Comparison of ENCODE assay signal across 16 cellular contexts in genomic region chr7:23700058-23700457, GRCh38. TPM values are rescaled to one million over a fixed set of nuclear protein-coding genes. Genes with fewer than 3 reads are reported as not detected.
"Had no signal": no experiment of that assay in that cellular context is flagged by ENCODE, and none has a peak within 500 bp of the region (broad histone marks: within the 10 kb centered on the region; RNA-seq: fewer than 3 reads in every experiment).

No MANE protein-coding gene starts in this region.

- DNase-seq: activated CD4-positive, alpha-beta T cell treated with anti-CD3 and anti-CD28 coated beads for 36 hours; activated CD8-positive, alpha-beta memory T cell treated with anti-CD3 and anti-CD28 coated beads, Interleukin-2, amount 50 U/mL, for 4 hours; activated CD8-positive, alpha-beta T cell treated with anti-CD3 and anti-CD28 coated beads for 36 hours; activated naive CD8-positive, alpha-beta T cell treated with anti-CD3 and anti-CD28 coated beads, Interleukin-2, amount 10 ng/mL, durations not matched to agents 7 days and 5 days; activated T-cell treated with anti-CD3 and anti-CD28 coated beads, Interleukin-2, amount 50 U/mL, for 72 hours; aorta; foreskin keratinocyte; left colon; mammary epithelial cell; natural killer cell; small intestine; tibial artery; WERI-Rb-1 had no signal

- H3K27me3 ChIP-seq: foreskin keratinocyte, right atrium auricular region, tibial artery, vagina had no signal

- H3K4me1 ChIP-seq: foreskin keratinocyte, right atrium auricular region, tibial artery, vagina had no signal

- H3K27ac ChIP-seq: foreskin keratinocyte, right atrium auricular region, tibial artery, vagina, WERI-Rb-1 had no signal

- H3K36me3 ChIP-seq: WERI-Rb-1 had no signal

- FAIRE-seq: endothelial cell of umbilical vein, small intestine had no signal

- H3K9me3 ChIP-seq: right atrium auricular region, vagina had no signal

- ATAC-seq: activated CD4-positive, alpha-beta T cell treated with anti-CD3 and anti-CD28 coated beads for 36 hours; activated CD8-positive, alpha-beta T cell treated with anti-CD3 and anti-CD28 coated beads for 36 hours; activated T-cell treated with anti-CD3 and anti-CD28 coated beads, Interleukin-2, amount 50 U/mL, for 72 hours; foreskin keratinocyte; left colon; natural killer cell had no signal

- H3K4me3 ChIP-seq: right atrium auricular region, tibial artery, vagina had no signal

RNA-seq across cellular contexts. Expression of gene STK31, which starts 10.0 kb away (rescaled TPM):
- total RNA-seq: foreskin keratinocyte had no signal
- polyA plus RNA-seq: endothelial cell of umbilical vein, mammary epithelial cell had no signal
